8 cellular contexts compared by ENCODE assay signal in the genomic region with DNA sequence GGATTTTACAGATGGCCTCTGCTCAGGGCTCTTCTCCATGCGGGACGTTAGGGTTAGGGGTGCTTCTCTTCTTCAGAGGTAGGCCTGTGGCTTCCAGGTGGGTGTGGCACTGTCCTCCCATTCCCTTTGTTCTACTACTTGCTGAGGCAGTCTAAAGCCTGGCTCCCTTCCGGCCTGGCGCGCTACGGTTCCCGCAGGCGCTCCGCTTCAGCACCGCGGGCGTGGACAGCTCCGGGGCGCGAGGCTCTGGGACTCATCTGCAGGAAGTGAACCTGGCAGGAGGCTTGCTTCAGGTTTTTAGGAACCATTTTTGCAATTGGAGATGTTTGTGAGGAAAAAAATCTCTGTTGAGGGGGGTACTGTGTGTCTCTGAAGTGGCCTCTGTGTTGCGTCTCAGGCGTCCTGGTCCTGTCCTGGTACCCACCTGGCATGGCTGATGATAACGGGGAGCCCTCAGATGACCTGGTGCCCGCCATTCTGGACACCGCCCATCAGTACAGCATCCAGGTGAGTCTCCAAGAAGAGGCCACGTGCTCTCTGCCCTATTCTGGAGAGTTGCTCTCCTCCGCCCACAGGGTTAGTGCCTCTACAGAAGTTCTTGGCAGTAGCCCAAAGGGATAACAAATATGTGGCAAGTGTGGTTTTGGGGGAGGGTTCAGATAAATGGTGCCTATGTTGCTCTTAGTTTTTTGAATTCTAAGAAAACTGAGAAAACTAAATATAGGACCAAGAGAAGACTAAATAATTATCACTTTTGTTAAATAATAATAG. TPM values are rescaled to one million over a fixed set of nuclear protein-coding genes. Genes with fewer than 3 reads are reported as not detected.
DNase-seq lines count a peak whose midpoint lies in the region; ATAC-seq, FAIRE-seq and TF ChIP-seq lines count a peak whose summit lies in the region.

No MANE protein-coding gene starts in this region.

- H3K27me3 Mint-ChIP-seq in stimulated activated naive B cell treated with anti-CD40 and anti-IgM and Interleukin-4, amounts not matched to agents 10 μg/mL and 1 μg/mL and 100 μg/mL, for 72 hours = peaks cover 13 to 26% of the 10 kb centered on the region in 2 donors

- H3K27ac Mint-ChIP-seq in stimulated activated naive B cell treated with anti-CD40 and anti-IgM and Interleukin-4, amounts not matched to agents 10 μg/mL and 1 μg/mL and 100 μg/mL, for 72 hours = peak overlapping the region; percentile 28

- no peak for TF ChIP-seq CTCF in Peyer's patch (IDR thresholded peaks at IDR 0.05)

- H3K4me1 ChIP-seq in Peyer's patch = peaks cover 0 to 17% (median 8%) of the 10 kb centered on the region in 4 donors

- H3K27ac ChIP-seq in Peyer's patch = no peak overlapping the region

- peaks cover 30 to 40% of the 10 kb centered on the region in 2 donors for H3K4me1 Mint-ChIP-seq in stimulated activated naive B cell treated with anti-CD40 and anti-IgM and Interleukin-4, amounts not matched to agents 10 μg/mL and 1 μg/mL and 100 μg/mL, for 72 hours

- H3K9me3 Mint-ChIP-seq in stimulated activated naive B cell treated with anti-CD40 and anti-IgM and Interleukin-4, amounts not matched to agents 10 μg/mL and 1 μg/mL and 100 μg/mL, for 72 hours = no peaks in the 10 kb centered on the region

- H3K4me3 ChIP-seq in Peyer's patch = no peak overlapping the region

- no peaks in the 10 kb centered on the region for H3K9me3 ChIP-seq in Peyer's patch

- TF ChIP-seq POLR2A in Peyer's patch (IDR thresholded peaks at IDR 0.05) (no peak), H54 (IDR thresholded peaks at IDR 0.05; ENCODE audit: low read depth, low read length) (no peak)

- H3K36me3 ChIP-seq in Peyer's patch = peaks cover 0 to 6% (median 0%) of the 10 kb centered on the region in 3 donors

- DNase-seq in NCI-H1105 treated with DMSO at 0.1 percent for 48 hours (lab: John Stamatoyannopoulos, UW) (peak; percentile 35), NCI-H1105 (lab: John Stamatoyannopoulos, UW) (no peak), Peyer's patch (peak in 2 of 3 donors; percentile 73 to 75), astrocyte of the hippocampus (ENCODE audit: low read depth, low spot score) (peak; percentile 80), islet precursor cell (peak; percentile 87), H54 (ENCODE audit: insufficient read length, low spot score) (no peak)
- peak; percentile 15 for DNase-seq in stimulated activated naive B cell treated with anti-CD40 and anti-IgM and Interleukin-4, amounts not matched to agents 10 μg/mL and 1 μg/mL and 100 μg/mL, for 72 hours

- peak overlapping the region; percentile 85 for H3K4me3 Mint-ChIP-seq in stimulated activated naive B cell treated with anti-CD40 and anti-IgM and Interleukin-4, amounts not matched to agents 10 μg/mL and 1 μg/mL and 100 μg/mL, for 72 hours

- no peak for FAIRE-seq in H54 (lab: Jason Lieb, UNC)

- H3K27me3 ChIP-seq in Peyer's patch = no peaks in the 10 kb centered on the region

- ATAC-seq in stimulated activated naive B cell treated with anti-CD40 and anti-IgM and Interleukin-4, amounts not matched to agents 10 μg/mL and 1 μg/mL and 100 μg/mL, for 72 hours (replicated peaks) = no peak
- ATAC-seq in HG03457 (IDR thresholded peaks at IDR 0.05; ENCODE audit: unreplicated experiment) = no peak

- peaks cover 19 to 30% of the 10 kb centered on the region in 2 donors for H3K36me3 Mint-ChIP-seq in stimulated activated naive B cell treated with anti-CD40 and anti-IgM and Interleukin-4, amounts not matched to agents 10 μg/mL and 1 μg/mL and 100 μg/mL, for 72 hours

RNA-seq across cellular contexts. Expression of gene MANEAL, which starts 1.9 kb away (rescaled TPM):
- 1 to 10 TPM; 3.3 to 3.8 (median 3.6) TPM for total RNA-seq in Peyer's patch

RNA-seq across cellular contexts. Expression of gene C1orf122, which starts 12.1 kb away (rescaled TPM):
- 100 to 1,000 TPM in 1 of 4 donors, 10 to 100 TPM in 3; 27.2 to 178 (median 39.6) TPM for total RNA-seq in Peyer's patch

RNA-seq across cellular contexts. Expression of gene YRDC, which starts 12.5 kb away (rescaled TPM):
- 10 to 100 TPM in 2 of 4 donors, 1 to 10 TPM in 2; 8.1 to 12.9 (median 9.7) TPM for total RNA-seq in Peyer's patch

RNA-seq across cellular contexts. Expression of gene EPHA10, which starts 30.6 kb away (rescaled TPM):
- total RNA-seq in Peyer's patch = 10 to 100 TPM in 3 of 4 donors, 1 to 10 TPM in 1; 9.9 to 67.8 (median 58.0) TPM

Comparison
In these comparisons a context has a peak if more than half of its experiments do, and no peak if none do; other contexts are left out.
1. DNase-seq: peak in NCI-H1105 treated with DMSO at 0.1 percent for 48 hours (single experiment), Peyer's patch (2 of 3), astrocyte of the hippocampus (single experiment), islet precursor cell (single experiment) and stimulated activated naive B cell treated with anti-CD40 and anti-IgM and Interleukin-4, amounts not matched to agents 10 μg/mL and 1 μg/mL and 100 μg/mL, for 72 hours (single experiment); none in NCI-H1105 (single experiment) and H54 (single experiment).